18 cellular contexts compared by ENCODE assay signal in genomic region chr6:163346529-163346961, GRCh38.
DNase-seq lines count a peak whose midpoint lies in the region; ATAC-seq and TF ChIP-seq lines count a peak whose summit lies in the region.
"Had no signal": no experiment of that assay in that cellular context is flagged by ENCODE, and none has a peak within 500 bp of the region (broad histone marks: within the 10 kb centered on the region; RNA-seq: fewer than 3 reads in every experiment).

No MANE protein-coding gene starts in this region.

- peaks cover 0 to 4% of the 10 kb centered on the region in 2 experiments; a peak in 1 of 4 replicates for H3K4me1 ChIP-seq in SK-N-SH (ENCODE audit: control insufficient read depth in 1 of 2, insufficient read depth in 2 of 2, low read depth in 1 of 2, low read length in 1 of 2)
- peaks cover 0 to 20% (median 0%) of the 10 kb centered on the region in 3 donors for H3K4me1 ChIP-seq in gastroesophageal sphincter
- peaks cover 0 to 76% (median 27%) of the 10 kb centered on the region in 4 donors for H3K4me1 ChIP-seq in tibial nerve
- H3K4me1 ChIP-seq: thyroid gland had no signal

- no peaks in the 10 kb centered on the region for H3K79me2 ChIP-seq in SK-N-SH (ENCODE audit: insufficient read depth)
- H3K79me2 ChIP-seq: hepatocyte had no signal

- no peak for TF ChIP-seq EP300 in SK-N-SH (IDR thresholded peaks at IDR 0.05; ENCODE audit: borderline replicate concordance in 1 of 2, low read depth in 1 of 2, low read length in 1 of 2)
- no peak for TF ChIP-seq EP300 in gastroesophageal sphincter (IDR thresholded peaks at IDR 0.05)
- peak in 1 of 2 donors; percentile 4 for TF ChIP-seq EP300 in tibial nerve (IDR thresholded peaks at IDR 0.05)

- H3K27me3 ChIP-seq in SK-N-SH (ENCODE audit: insufficient read depth) (no peaks in the 10 kb centered on the region), gastroesophageal sphincter (no peaks in the 10 kb centered on the region), tibial nerve (no peaks in the 10 kb centered on the region)
- H3K27me3 ChIP-seq: hepatocyte, thyroid gland had no signal

- ATAC-seq in SK-N-SH treated with all-trans-retinoic acid at 6 μM for 48 hours (no peak), gastroesophageal sphincter (no peak), HG03460 (IDR thresholded peaks at IDR 0.05; ENCODE audit: unreplicated experiment) (no peak), esophagus mucosa (no peak)
- ATAC-seq: activated T-cell treated with anti-CD3 and anti-CD28 coated beads, Interleukin-2, amount 50 U/mL, for 72 hours; left colon had no signal

- DNase-seq in SK-N-SH (peak; percentile 52), nucleus accumbens (lab: John Stamatoyannopoulos, UW) (peak in 46 of 56 donors; percentile 7 to 85 (median 63)), tibial nerve (ENCODE audit: low spot score in 2 of 2) (no peak), SW 1271 (lab: John Stamatoyannopoulos, UW) (no peak)
- DNase-seq: activated T-cell treated with anti-CD3 and anti-CD28 coated beads, Interleukin-2, amount 50 U/mL, for 72 hours; CD4-positive, CD25-positive, alpha-beta regulatory T cell; DMS79 treated with DMSO at 0.1 percent for 48 hours; KG1; left colon; NCI-H1105; stimulated activated CD4-positive, alpha-beta T cell treated with anti-CD3 and anti-CD28 coated beads, Interleukin-2, amount 100 ng/mL, for 48 hours; stimulated activated CD8-positive, alpha-beta memory T cell treated with anti-CD3 and anti-CD28 coated beads, Interleukin-4, amount 100 ng/mL, for 48 hours; thyroid gland had no signal

- WGBS in SK-N-SH (ENCODE audit: low lambda C conversion rate) = 79% methylated on average over 9 of the region's 14 CpGs
- WGBS in gastroesophageal sphincter (ENCODE audit: low coverage in 1 of 2), 2 donors = 60 to 80% methylated on average over 1 to 5 of the region's 14 CpGs
- WGBS in tibial nerve, 2 donors = 49 to 60% methylated on average over 13 to 14 of the region's 14 CpGs

- no peak overlapping the region for H3K4me2 ChIP-seq in SK-N-SH
- H3K4me2 ChIP-seq: hepatocyte had no signal

- H3K9me3 ChIP-seq in SK-N-SH (no peaks in the 10 kb centered on the region), gastroesophageal sphincter (no peaks in the 10 kb centered on the region), tibial nerve (no peaks in the 10 kb centered on the region)
- H3K9me3 ChIP-seq: thyroid gland had no signal

- no peak overlapping the region for H3K9ac ChIP-seq in SK-N-SH

- H3K36me3 ChIP-seq in SK-N-SH (replicated peaks in 1 of 2; ENCODE audit: control insufficient read depth in 1 of 2, insufficient read depth in 2 of 2, low read length in 1 of 2) (no peaks in the 10 kb centered on the region), gastroesophageal sphincter (no peaks in the 10 kb centered on the region), tibial nerve (no peaks in the 10 kb centered on the region)
- H3K36me3 ChIP-seq: thyroid gland had no signal

- H3F3A ChIP-seq in SK-N-SH (replicated peaks; ENCODE audit: insufficient read depth) = no peaks in the 10 kb centered on the region

- CTCF ChIA-PET in SK-N-SH (lab: Yijun Ruan, JAX) = interaction anchor here (1.0 kb wide), 1 partner anchor 12 kb away, joined by 3 read pairs; no protein-coding TSS in a partner anchor

- no peaks in the 10 kb centered on the region for H4K20me1 ChIP-seq in SK-N-SH (ENCODE audit: insufficient read depth)

- H3K9me2 ChIP-seq in SK-N-SH = no peaks in the 10 kb centered on the region

- H3K27ac ChIP-seq in SK-N-SH (ENCODE audit: low read depth in 2 of 2, low read length in 1 of 2) = no peak overlapping the region
- peak overlapping the region in 3 of 4 donors; percentile 2 to 45 (median 43) for H3K27ac ChIP-seq in gastroesophageal sphincter
- peak overlapping the region; percentile 80 to 92 (median 86) for H3K27ac ChIP-seq in tibial nerve
- H3K27ac ChIP-seq: hepatocyte, thyroid gland had no signal

- TF ChIP-seq CTCF in SK-N-SH (IDR thresholded peaks at IDR 0.05) (no peak), gastroesophageal sphincter (IDR thresholded peaks at IDR 0.05) (no peak), tibial nerve (IDR thresholded peaks at IDR 0.05) (no peak)

- H2AFZ ChIP-seq in SK-N-SH (ENCODE audit: low read depth) = no peak overlapping the region
- H2AFZ ChIP-seq: hepatocyte had no signal

- H3K4me3 ChIP-seq in SK-N-SH (ENCODE audit: low read depth in 2 of 2, low read length in 1 of 2) (no peak overlapping the region), gastroesophageal sphincter (peak overlapping the region in 1 of 2 donors; percentile 12), tibial nerve (peak overlapping the region in 1 of 4 donors; percentile 3)
- H3K4me3 ChIP-seq: hepatocyte, thyroid gland had no signal

- POLR2A ChIA-PET in SK-N-SH (lab: Yijun Ruan, JAX) = no interaction called here

- TF ChIP-seq POLR2A in gastroesophageal sphincter (IDR thresholded peaks at IDR 0.05) = no peak
- TF ChIP-seq POLR2A in tibial nerve (IDR thresholded peaks at IDR 0.05) = no peak

- no peak for TF ChIP-seq RAD21 in SK-N-SH (IDR thresholded peaks at IDR 0.05; ENCODE audit: low read length)

TF ChIP-seq in SK-N-SH, 30 proteins besides CTCF, POLR2A, EP300 and RAD21:
- TF ChIP-seq ZBTB33 (IDR thresholded peaks at IDR 0.05; ENCODE audit: borderline replicate concordance, low read depth) = no peak
- TF ChIP-seq TEAD4 (IDR thresholded peaks at IDR 0.05; ENCODE audit: borderline replicate concordance, insufficient read depth) = no peak
- no peak for TF ChIP-seq MEF2A (IDR thresholded peaks at IDR 0.05; ENCODE audit: borderline replicate concordance, low read depth)

TF ChIP-seq in SK-N-SH treated with all-trans-retinoic acid at 6 μM for 48 hours, 23 proteins besides CTCF, POLR2A, EP300 and RAD21:
- no peak for TF ChIP-seq OSR1 (CRISPR knock-in tag; IDR thresholded peaks at IDR 0.05)

Comparison
In these comparisons a context has a peak if more than half of its experiments do, and no peak if none do; other contexts are left out.
1. DNase-seq: peak in SK-N-SH (single experiment) and nucleus accumbens (46 of 56); none in tibial nerve (0 of 2) and SW 1271 (0 of 2).
2. H3K27ac ChIP-seq: peak in gastroesophageal sphincter (3 of 4) and tibial nerve (4 of 4); none in SK-N-SH (0 of 2).